In the genomic region with DNA sequence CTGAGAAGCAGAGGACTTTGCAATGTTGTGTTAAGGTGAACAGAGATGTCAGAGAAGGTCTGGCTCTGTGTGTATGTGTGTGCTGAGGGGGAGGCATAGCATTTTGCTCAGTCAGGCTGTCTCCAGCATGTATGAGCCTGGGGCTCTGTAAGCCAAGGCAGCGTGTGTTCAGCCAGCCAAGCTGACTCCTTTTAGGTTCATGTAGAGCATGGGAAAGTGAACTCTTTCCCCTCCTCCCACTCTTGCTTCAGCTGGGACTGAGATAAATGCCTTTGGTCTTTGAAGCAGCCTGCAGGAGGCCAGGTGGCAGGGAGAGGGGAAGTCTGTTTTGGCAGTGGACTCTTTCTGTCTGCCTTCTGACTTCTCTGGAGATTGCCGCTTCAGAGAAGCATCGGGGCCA, we compare ENCODE assay signal across 12 cellular contexts. TPM values are rescaled to one million over a fixed set of nuclear protein-coding genes. Genes with fewer than 3 reads are reported as not detected.
A peak's percentile ranks its signal among the peaks of the same experiment; 100 is the strongest.
DNase-seq lines count a peak whose midpoint lies in the region; TF ChIP-seq lines count a peak whose summit lies in the region.
"Had no signal": no experiment of that assay in that cellular context is flagged by ENCODE, and none has a peak within 500 bp of the region (broad histone marks: within the 10 kb centered on the region; RNA-seq: fewer than 3 reads in every experiment).

No MANE protein-coding gene starts in this region.

- H3K79me2 ChIP-seq in neural progenitor cell (ENCODE audit: low read depth), result peaks cover 91% of the 10 kb centered on the region
- H3K79me2 ChIP-seq in SK-N-SH (ENCODE audit: insufficient read depth), result peaks cover 16% of the 10 kb centered on the region

- H3K9ac ChIP-seq in neural progenitor cell (no peak overlapping the region), SK-N-SH (no peak overlapping the region)

- DNase-seq in RKO (ENCODE audit: low spot score) (peak; percentile 26), fibroblast of mammary gland (ENCODE audit: low read depth) (peak; percentile 69), neural progenitor cell (ENCODE audit: low spot score) (peak; percentile 35), COLO829 (ENCODE audit: low spot score) (no peak), MCF 10A (ENCODE audit: unreplicated experiment) (no peak), SK-N-SH (no peak), NOMO-1 treated with dmso at 0.1 percent for 144 hours (lab: John Stamatoyannopoulos, UW; ENCODE audit: unreplicated experiment) (no peak)
- DNase-seq: activated CD4-positive, alpha-beta T cell treated with anti-CD3 and anti-CD28 coated beads for 4 hours; NCI-H524; stimulated activated CD4-positive, alpha-beta T cell treated with anti-CD3 and anti-CD28 coated beads, Interleukin-1b, Interleukin-23, amount 100 ng/mL, for 48 hours had no signal

- H3K36me3 ChIP-seq in neural progenitor cell (no peaks in the 10 kb centered on the region), SK-N-SH (replicated peaks in 1 of 2; ENCODE audit: control insufficient read depth in 1 of 2, insufficient read depth in 2 of 2, low read length in 1 of 2) (peaks cover 0 to 3% of the 10 kb centered on the region in 2 experiments)

- H3K27me3 ChIP-seq in neural progenitor cell (no peaks in the 10 kb centered on the region), SK-N-SH (ENCODE audit: insufficient read depth) (no peaks in the 10 kb centered on the region)

- H3K27me3 Mint-ChIP-seq in neural progenitor cell (ENCODE audit: insufficient read depth, low read depth) (no peaks in the 10 kb centered on the region), MCF 10A (ENCODE audit: insufficient read depth, unreplicated experiment) (no peaks in the 10 kb centered on the region)

- peaks cover 46% of the 10 kb centered on the region for H3K4me1 Mint-ChIP-seq in neural progenitor cell
- peaks cover 34% of the 10 kb centered on the region for H3K4me1 Mint-ChIP-seq in MCF 10A (ENCODE audit: insufficient read depth, unreplicated experiment)

- intact Hi-C loops in MCF 10A (cut with micrococcal nuclease), result no loop called here

- H3K9me3 Mint-ChIP-seq in neural progenitor cell (no peaks in the 10 kb centered on the region), MCF 10A (ENCODE audit: unreplicated experiment) (no peaks in the 10 kb centered on the region)

- peaks cover 26% of the 10 kb centered on the region for H3K4me1 ChIP-seq in neural progenitor cell
- H3K4me1 ChIP-seq in SK-N-SH (ENCODE audit: control insufficient read depth in 1 of 2, insufficient read depth in 2 of 2, low read depth in 1 of 2, low read length in 1 of 2), result peaks cover 0 to 14% of the 10 kb centered on the region in 2 experiments; a peak in 3 of 4 replicates

- WGBS in SK-N-SH (ENCODE audit: low lambda C conversion rate), result 95% methylated on average over 3 of the region's 3 CpGs

- peak; percentile 2 for TF ChIP-seq CTCF in GM12873 (IDR thresholded peaks at IDR 0.05; ENCODE audit: insufficient read depth, low read depth, low read length, missing control alignments)
- TF ChIP-seq CTCF in fibroblast of mammary gland (conservative IDR thresholded peaks at IDR 0.05; ENCODE audit: control insufficient read depth, insufficient read depth, low read depth, low read length), result no peak
- TF ChIP-seq CTCF in neural progenitor cell (IDR thresholded peaks at IDR 0.05), result no peak
- no peak for TF ChIP-seq CTCF in MCF 10A (IDR thresholded peaks at IDR 0.05; ENCODE audit: unreplicated experiment)
- TF ChIP-seq CTCF in SK-N-SH (IDR thresholded peaks at IDR 0.05), result no peak

- H3K27ac ChIP-seq in neural progenitor cell (no peak overlapping the region), SK-N-SH (ENCODE audit: low read depth in 2 of 2, low read length in 1 of 2) (no peak overlapping the region)
- H3K27ac ChIP-seq: HL-60 had no signal

- CTCF ChIA-PET in MCF 10A (lab: Yijun Ruan, JAX), result no interaction called here
- CTCF ChIA-PET in SK-N-SH (lab: Yijun Ruan, JAX), result no interaction called here

- H3K9me3 ChIP-seq in neural progenitor cell (ENCODE audit: low read depth) (no peaks in the 10 kb centered on the region), SK-N-SH (no peaks in the 10 kb centered on the region)

- H3K4me2 ChIP-seq in neural progenitor cell, result peak overlapping the region; percentile 60
- H3K4me2 ChIP-seq in SK-N-SH, result no peak overlapping the region

- H3K4me3 Mint-ChIP-seq in neural progenitor cell, result peak overlapping the region; percentile 65
- H3K4me3 Mint-ChIP-seq in MCF 10A (ENCODE audit: unreplicated experiment), result no peak overlapping the region

- H3K9me2 ChIP-seq in SK-N-SH, result no peaks in the 10 kb centered on the region

- H2AFZ ChIP-seq in neural progenitor cell (replicated peaks) (no peak overlapping the region), SK-N-SH (ENCODE audit: low read depth) (no peak overlapping the region)

- no TSS peak for BruUV-seq in MCF 10A (replicated peaks; lab: Mats Ljungman, UMichigan)

- no peak for TF ChIP-seq RAD21 in SK-N-SH (IDR thresholded peaks at IDR 0.05; ENCODE audit: low read length)

- no peak for TF ChIP-seq EP300 in SK-N-SH (IDR thresholded peaks at IDR 0.05; ENCODE audit: borderline replicate concordance in 1 of 2, low read depth in 1 of 2, low read length in 1 of 2)

- H3F3A ChIP-seq in neural progenitor cell (ENCODE audit: low read depth) (peaks cover 40% of the 10 kb centered on the region), SK-N-SH (replicated peaks; ENCODE audit: insufficient read depth) (peaks cover 1% of the 10 kb centered on the region)

- H4K20me1 ChIP-seq in neural progenitor cell (ENCODE audit: low read depth), result peaks cover 28% of the 10 kb centered on the region
- no peaks in the 10 kb centered on the region for H4K20me1 ChIP-seq in SK-N-SH (ENCODE audit: insufficient read depth)

- POLR2A ChIA-PET in MCF 10A (lab: Yijun Ruan, JAX), result no interaction called here
- POLR2A ChIA-PET in SK-N-SH (lab: Yijun Ruan, JAX), result no interaction called here

- H3K36me3 Mint-ChIP-seq in neural progenitor cell, result peaks cover 10% of the 10 kb centered on the region
- peaks cover 23% of the 10 kb centered on the region for H3K36me3 Mint-ChIP-seq in MCF 10A (ENCODE audit: insufficient read depth, unreplicated experiment)

- H3K4me3 ChIP-seq in fibroblast of mammary gland (ENCODE audit: control insufficient read depth, low read depth, low read length) (no peak overlapping the region), neural progenitor cell (no peak overlapping the region), SK-N-SH (ENCODE audit: low read depth in 2 of 2, low read length in 1 of 2) (no peak overlapping the region)

- peak overlapping the region; percentile 51 for H3K27ac Mint-ChIP-seq in neural progenitor cell
- H3K27ac Mint-ChIP-seq in MCF 10A (ENCODE audit: low read depth, unreplicated experiment), result no peak overlapping the region

TF ChIP-seq in SK-N-SH, 30 proteins besides CTCF, POLR2A, EP300 and RAD21 (continues in another document):
- TF ChIP-seq JUND (IDR thresholded peaks at IDR 0.05), result no peak
- no peak for TF ChIP-seq RXRA (IDR thresholded peaks at IDR 0.05; ENCODE audit: borderline replicate concordance, low read depth)
- TF ChIP-seq CHD2 (IDR thresholded peaks at IDR 0.05; ENCODE audit: low read length, partially characterized antibody), result no peak
- no peak for TF ChIP-seq POLR2AphosphoS5 (IDR thresholded peaks at IDR 0.05; ENCODE audit: low read depth, low read length)
- TF ChIP-seq, protein P1, sequence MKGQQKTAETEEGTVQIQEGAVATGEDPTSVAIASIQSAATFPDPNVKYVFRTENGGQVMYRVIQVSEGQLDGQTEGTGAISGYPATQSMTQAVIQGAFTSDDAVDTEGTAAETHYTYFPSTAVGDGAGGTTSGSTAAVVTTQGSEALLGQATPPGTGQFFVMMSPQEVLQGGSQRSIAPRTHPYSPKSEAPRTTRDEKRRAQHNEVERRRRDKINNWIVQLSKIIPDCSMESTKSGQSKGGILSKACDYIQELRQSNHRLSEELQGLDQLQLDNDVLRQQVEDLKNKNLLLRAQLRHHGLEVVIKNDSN (IDR thresholded peaks at IDR 0.05; ENCODE audit: borderline replicate concordance, low read depth), result no peak
- TF ChIP-seq, protein P2, sequence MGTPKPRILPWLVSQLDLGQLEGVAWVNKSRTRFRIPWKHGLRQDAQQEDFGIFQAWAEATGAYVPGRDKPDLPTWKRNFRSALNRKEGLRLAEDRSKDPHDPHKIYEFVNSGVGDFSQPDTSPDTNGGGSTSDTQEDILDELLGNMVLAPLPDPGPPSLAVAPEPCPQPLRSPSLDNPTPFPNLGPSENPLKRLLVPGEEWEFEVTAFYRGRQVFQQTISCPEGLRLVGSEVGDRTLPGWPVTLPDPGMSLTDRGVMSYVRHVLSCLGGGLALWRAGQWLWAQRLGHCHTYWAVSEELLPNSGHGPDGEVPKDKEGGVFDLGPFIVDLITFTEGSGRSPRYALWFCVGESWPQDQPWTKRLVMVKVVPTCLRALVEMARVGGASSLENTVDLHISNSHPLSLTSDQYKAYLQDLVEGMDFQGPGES (IDR thresholded peaks at IDR 0.05; ENCODE audit: low read depth, low read length), result no peak
- TF ChIP-seq FOSL2 (IDR thresholded peaks at IDR 0.05; ENCODE audit: borderline replicate concordance, low read depth), result no peak

RNA-seq across cellular contexts. Expression of a gene that starts 3.8 kb away (rescaled TPM):
- total RNA-seq in neural progenitor cell (ENCODE audit: low replicate concordance) (6.4 and 15.5 TPM in 2 replicates), MCF 10A (2022) (7.2 and 12.9 TPM in 2 replicates)
- polyA plus RNA-seq in SK-N-SH (2012; rRNA removed), result 10.2 and 10.6 TPM in 2 replicates
- polyA plus RNA-seq in SK-N-SH (2012; cell fraction: cytosol; rRNA removed), result 4.6 and 7.4 TPM in 2 replicates
- 26.6 and 27.1 TPM in 2 replicates for polyA plus RNA-seq in SK-N-SH (2012; cell fraction: nucleus; rRNA removed)

RNA-seq across cellular contexts. Expression of a gene that starts 4.0 kb away (rescaled TPM):
- total RNA-seq in neural progenitor cell (ENCODE audit: low replicate concordance), result 20.8 and 29.7 TPM in 2 replicates
- total RNA-seq in MCF 10A (2022), result 6.8 and 7.0 TPM in 2 replicates
- polyA plus RNA-seq in SK-N-SH (2012; rRNA removed), result 11.2 and 12.5 TPM in 2 replicates
- 15.5 and 18.3 TPM in 2 replicates for polyA plus RNA-seq in SK-N-SH (2012; cell fraction: cytosol; rRNA removed)
- 4.7 and 5.6 TPM in 2 replicates for polyA plus RNA-seq in SK-N-SH (2012; cell fraction: nucleus; rRNA removed)

RNA-seq across cellular contexts. Expression of a gene that starts 25.5 kb away (rescaled TPM):
- total RNA-seq in neural progenitor cell (ENCODE audit: low replicate concordance), result 21.1 and 29.3 TPM in 2 replicates
- 19.8 and 24.8 TPM in 2 replicates for total RNA-seq in MCF 10A (2022)
- 22.8 and 29.8 TPM in 2 replicates for polyA plus RNA-seq in SK-N-SH (2012; rRNA removed)
- 16.7 and 23.9 TPM in 2 replicates for polyA plus RNA-seq in SK-N-SH (2012; cell fraction: cytosol; rRNA removed)
- polyA plus RNA-seq in SK-N-SH (2012; cell fraction: nucleus; rRNA removed), result 11.2 and 13.4 TPM in 2 replicates

Comparison
In these comparisons a context has a peak if more than half of its experiments do, and no peak if none do; other contexts are left out.
1. DNase-seq: peak in RKO (single experiment), fibroblast of mammary gland (single experiment) and neural progenitor cell (single experiment); none in COLO829 (single experiment), MCF 10A (single experiment), SK-N-SH (single experiment) and NOMO-1 treated with dmso at 0.1 percent for 144 hours (single experiment).